Comparison of ENCODE assay signal across 1 cellular context in the genomic region with DNA sequence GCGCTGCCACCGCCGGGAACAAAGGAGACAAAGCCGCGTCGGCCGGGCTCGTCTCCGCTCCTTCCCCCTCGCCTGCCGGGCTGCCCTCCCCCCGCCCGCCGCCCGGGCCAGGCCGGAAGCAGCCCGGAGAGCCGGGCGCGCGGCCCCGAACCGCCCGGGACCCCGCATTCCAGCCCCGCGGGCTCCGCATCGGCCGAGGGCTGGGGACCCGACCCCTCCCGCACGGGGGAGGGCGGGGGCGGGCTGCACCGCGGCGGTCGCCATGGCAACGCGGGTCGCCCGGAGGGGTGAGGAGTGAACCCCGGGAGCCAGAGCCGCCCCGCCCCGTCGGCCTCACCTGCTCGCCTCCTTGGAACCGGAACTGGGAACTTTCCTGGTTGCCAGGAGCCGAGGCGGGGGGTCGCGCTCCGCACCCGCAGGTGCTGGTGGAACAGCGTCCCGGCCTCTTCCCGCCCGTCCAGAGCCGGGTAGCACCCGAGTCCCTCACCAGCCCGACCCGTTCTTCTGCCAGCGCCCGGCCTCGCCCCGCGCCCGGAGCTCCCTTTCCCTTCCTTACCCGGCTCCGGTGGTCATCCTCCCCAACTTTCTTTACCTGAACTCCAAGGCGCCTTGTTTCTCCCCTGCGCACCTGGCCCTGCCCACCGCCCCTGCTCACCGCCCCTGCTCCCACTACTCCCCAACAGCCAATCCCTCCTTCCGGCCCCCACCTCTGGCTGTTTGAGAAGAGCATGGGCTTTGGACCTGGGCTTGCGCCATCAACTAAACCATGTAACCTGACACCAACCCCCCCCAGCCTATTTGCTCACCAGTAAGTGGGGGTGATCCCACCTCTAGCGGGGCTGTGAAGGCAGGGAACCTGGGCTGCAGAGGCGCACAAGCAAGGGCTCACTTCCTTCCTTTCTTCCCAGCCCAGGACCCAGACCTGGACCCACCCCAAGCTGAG.
TF ChIP-seq lines count a peak whose summit lies in the region.

A gene with protein sequence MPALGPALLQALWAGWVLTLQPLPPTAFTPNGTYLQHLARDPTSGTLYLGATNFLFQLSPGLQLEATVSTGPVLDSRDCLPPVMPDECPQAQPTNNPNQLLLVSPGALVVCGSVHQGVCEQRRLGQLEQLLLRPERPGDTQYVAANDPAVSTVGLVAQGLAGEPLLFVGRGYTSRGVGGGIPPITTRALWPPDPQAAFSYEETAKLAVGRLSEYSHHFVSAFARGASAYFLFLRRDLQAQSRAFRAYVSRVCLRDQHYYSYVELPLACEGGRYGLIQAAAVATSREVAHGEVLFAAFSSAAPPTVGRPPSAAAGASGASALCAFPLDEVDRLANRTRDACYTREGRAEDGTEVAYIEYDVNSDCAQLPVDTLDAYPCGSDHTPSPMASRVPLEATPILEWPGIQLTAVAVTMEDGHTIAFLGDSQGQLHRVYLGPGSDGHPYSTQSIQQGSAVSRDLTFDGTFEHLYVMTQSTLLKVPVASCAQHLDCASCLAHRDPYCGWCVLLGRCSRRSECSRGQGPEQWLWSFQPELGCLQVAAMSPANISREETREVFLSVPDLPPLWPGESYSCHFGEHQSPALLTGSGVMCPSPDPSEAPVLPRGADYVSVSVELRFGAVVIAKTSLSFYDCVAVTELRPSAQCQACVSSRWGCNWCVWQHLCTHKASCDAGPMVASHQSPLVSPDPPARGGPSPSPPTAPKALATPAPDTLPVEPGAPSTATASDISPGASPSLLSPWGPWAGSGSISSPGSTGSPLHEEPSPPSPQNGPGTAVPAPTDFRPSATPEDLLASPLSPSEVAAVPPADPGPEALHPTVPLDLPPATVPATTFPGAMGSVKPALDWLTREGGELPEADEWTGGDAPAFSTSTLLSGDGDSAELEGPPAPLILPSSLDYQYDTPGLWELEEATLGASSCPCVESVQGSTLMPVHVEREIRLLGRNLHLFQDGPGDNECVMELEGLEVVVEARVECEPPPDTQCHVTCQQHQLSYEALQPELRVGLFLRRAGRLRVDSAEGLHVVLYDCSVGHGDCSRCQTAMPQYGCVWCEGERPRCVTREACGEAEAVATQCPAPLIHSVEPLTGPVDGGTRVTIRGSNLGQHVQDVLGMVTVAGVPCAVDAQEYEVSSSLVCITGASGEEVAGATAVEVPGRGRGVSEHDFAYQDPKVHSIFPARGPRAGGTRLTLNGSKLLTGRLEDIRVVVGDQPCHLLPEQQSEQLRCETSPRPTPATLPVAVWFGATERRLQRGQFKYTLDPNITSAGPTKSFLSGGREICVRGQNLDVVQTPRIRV (N-terminal part only) (minus strand): TSS at position 671 of the 943 bp plus-strand sequence. CDS start 5,475 bp downstream, outside the sequence.

TF ChIP-seq in HepG2, 621 proteins besides CTCF, POLR2A, EP300 and RAD21 (continued from another document and continues in another):
- TF ChIP-seq, protein P1, sequence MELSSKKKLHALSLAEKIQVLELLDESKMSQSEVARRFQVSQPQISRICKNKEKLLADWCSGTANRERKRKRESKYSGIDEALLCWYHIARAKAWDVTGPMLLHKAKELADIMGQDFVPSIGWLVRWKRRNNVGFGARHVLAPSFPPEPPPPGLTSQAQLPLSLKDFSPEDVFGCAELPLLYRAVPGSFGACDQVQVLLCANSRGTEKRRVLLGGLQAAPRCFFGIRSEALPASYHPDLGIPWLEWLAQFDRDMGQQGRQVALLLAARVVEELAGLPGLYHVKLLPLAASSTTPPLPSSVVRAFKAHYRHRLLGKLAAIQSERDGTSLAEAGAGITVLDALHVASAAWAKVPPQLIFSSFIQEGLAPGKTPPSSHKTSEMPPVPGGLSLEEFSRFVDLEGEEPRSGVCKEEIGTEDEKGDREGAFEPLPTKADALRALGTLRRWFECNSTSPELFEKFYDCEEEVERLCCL (CRISPR knock-in tag; IDR thresholded peaks at IDR 0.05; ENCODE audit: borderline replicate concordance) = 0 out of 2 replicates have a peak, but pooled peaks have one; percentile 25
- TF ChIP-seq ZNF484 (CRISPR knock-in tag; IDR thresholded peaks at IDR 0.05; ENCODE audit: borderline replicate concordance, low read depth) (0 out of 2 replicates have a peak, but pooled peaks have one; percentile 66), ZNF296 (CRISPR knock-in tag; conservative IDR thresholded peaks at IDR 0.05) (no peak), RORA (CRISPR knock-in tag; IDR thresholded peaks at IDR 0.05) (no peak), ISL2 (CRISPR knock-in tag; IDR thresholded peaks at IDR 0.05) (peak; percentile 84), ZNF777 (CRISPR knock-in tag; IDR thresholded peaks at IDR 0.05) (peak; percentile 47), NFYC (CRISPR knock-in tag; IDR thresholded peaks at IDR 0.05) (no peak; the same call in 1 of the 2 replicates), NCOA1 (CRISPR knock-in tag; IDR thresholded peaks at IDR 0.05) (peak; percentile 88), SNRNP70 (IDR thresholded peaks at IDR 0.05; ENCODE audit: low read depth, low read length) (no peak), ARNT2 (CRISPR knock-in tag; IDR thresholded peaks at IDR 0.05; ENCODE audit: low read depth) (peak; percentile 42; the same call in 1 of the 2 replicates), U2AF1 (optimal IDR thresholded peaks at IDR 0.05; ENCODE audit: low read depth, low read length) (no peak), MAFF (IDR thresholded peaks at IDR 0.05; ENCODE audit: low read depth, low read length) (no peak), ZNF746 (CRISPR knock-in tag; IDR thresholded peaks at IDR 0.05) (peak; percentile 100), ZNF24 (IDR thresholded peaks at IDR 0.05) (no peak), KAT7 (CRISPR knock-in tag; IDR thresholded peaks at IDR 0.05; ENCODE audit: borderline replicate concordance) (0 out of 2 replicates have a peak, but pooled peaks have one; percentile 69), NR1H2 (CRISPR knock-in tag; IDR thresholded peaks at IDR 0.05; ENCODE audit: borderline replicate concordance, low read depth) (no peak), CCDC6 (CRISPR knock-in tag; IDR thresholded peaks at IDR 0.05) (no peak), ZNF317 (CRISPR knock-in tag; IDR thresholded peaks at IDR 0.05) (peak; percentile 92), MEIS2 (CRISPR knock-in tag; IDR thresholded peaks at IDR 0.05) (peak; percentile 38), FLYWCH1 (CRISPR knock-in tag; IDR thresholded peaks at IDR 0.05) (no peak), ZFP62 (CRISPR knock-in tag; IDR thresholded peaks at IDR 0.05) (no peak), ZNF883 (CRISPR knock-in tag; IDR thresholded peaks at IDR 0.05; ENCODE audit: not compliant biosample characterization) (peak; percentile 37), SMAD9 (CRISPR knock-in tag; IDR thresholded peaks at IDR 0.05) (no peak)
- TF ChIP-seq, protein P2, sequence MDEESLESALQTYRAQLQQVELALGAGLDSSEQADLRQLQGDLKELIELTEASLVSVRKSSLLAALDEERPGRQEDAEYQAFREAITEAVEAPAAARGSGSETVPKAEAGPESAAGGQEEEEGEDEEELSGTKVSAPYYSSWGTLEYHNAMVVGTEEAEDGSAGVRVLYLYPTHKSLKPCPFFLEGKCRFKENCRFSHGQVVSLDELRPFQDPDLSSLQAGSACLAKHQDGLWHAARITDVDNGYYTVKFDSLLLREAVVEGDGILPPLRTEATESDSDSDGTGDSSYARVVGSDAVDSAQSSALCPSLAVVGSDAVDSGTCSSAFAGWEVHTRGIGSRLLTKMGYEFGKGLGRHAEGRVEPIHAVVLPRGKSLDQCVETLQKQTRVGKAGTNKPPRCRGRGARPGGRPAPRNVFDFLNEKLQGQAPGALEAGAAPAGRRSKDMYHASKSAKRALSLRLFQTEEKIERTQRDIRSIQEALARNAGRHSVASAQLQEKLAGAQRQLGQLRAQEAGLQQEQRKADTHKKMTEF (CRISPR knock-in tag; IDR thresholded peaks at IDR 0.05) = peak; percentile 93
- TF ChIP-seq, protein P3, sequence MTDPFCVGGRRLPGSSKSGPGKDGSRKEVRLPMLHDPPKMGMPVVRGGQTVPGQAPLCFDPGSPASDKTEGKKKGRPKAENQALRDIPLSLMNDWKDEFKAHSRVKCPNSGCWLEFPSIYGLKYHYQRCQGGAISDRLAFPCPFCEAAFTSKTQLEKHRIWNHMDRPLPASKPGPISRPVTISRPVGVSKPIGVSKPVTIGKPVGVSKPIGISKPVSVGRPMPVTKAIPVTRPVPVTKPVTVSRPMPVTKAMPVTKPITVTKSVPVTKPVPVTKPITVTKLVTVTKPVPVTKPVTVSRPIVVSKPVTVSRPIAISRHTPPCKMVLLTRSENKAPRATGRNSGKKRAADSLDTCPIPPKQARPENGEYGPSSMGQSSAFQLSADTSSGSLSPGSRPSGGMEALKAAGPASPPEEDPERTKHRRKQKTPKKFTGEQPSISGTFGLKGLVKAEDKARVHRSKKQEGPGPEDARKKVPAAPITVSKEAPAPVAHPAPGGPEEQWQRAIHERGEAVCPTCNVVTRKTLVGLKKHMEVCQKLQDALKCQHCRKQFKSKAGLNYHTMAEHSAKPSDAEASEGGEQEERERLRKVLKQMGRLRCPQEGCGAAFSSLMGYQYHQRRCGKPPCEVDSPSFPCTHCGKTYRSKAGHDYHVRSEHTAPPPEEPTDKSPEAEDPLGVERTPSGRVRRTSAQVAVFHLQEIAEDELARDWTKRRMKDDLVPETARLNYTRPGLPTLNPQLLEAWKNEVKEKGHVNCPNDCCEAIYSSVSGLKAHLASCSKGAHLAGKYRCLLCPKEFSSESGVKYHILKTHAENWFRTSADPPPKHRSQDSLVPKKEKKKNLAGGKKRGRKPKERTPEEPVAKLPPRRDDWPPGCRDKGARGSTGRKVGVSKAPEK (CRISPR knock-in tag; IDR thresholded peaks at IDR 0.05; ENCODE audit: borderline replicate concordance) = 0 out of 2 replicates have a peak, but pooled peaks have one; percentile 94
- TF ChIP-seq, protein P4, sequence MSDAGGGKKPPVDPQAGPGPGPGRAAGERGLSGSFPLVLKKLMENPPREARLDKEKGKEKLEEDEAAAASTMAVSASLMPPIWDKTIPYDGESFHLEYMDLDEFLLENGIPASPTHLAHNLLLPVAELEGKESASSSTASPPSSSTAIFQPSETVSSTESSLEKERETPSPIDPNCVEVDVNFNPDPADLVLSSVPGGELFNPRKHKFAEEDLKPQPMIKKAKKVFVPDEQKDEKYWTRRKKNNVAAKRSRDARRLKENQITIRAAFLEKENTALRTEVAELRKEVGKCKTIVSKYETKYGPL (CRISPR knock-in tag; IDR thresholded peaks at IDR 0.05) = no peak
- TF ChIP-seq, protein P5, sequence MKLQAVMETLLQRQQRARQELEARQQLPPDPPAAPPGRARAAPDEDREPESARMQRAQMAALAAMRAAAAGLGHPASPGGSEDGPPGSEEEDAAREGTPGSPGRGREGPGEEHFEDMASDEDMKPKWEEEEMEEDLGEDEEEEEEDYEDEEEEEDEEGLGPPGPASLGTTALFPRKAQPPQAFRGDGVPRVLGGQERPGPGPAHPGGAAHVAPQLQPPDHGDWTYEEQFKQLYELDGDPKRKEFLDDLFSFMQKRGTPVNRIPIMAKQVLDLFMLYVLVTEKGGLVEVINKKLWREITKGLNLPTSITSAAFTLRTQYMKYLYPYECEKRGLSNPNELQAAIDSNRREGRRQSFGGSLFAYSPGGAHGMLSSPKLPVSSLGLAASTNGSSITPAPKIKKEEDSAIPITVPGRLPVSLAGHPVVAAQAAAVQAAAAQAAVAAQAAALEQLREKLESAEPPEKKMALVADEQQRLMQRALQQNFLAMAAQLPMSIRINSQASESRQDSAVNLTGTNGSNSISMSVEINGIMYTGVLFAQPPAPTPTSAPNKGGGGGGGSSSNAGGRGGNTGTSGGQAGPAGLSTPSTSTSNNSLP (IDR thresholded peaks at IDR 0.05; ENCODE audit: low read depth, low read length) = no peak; the same call in 1 of the 2 replicates
- TF ChIP-seq, protein P6, sequence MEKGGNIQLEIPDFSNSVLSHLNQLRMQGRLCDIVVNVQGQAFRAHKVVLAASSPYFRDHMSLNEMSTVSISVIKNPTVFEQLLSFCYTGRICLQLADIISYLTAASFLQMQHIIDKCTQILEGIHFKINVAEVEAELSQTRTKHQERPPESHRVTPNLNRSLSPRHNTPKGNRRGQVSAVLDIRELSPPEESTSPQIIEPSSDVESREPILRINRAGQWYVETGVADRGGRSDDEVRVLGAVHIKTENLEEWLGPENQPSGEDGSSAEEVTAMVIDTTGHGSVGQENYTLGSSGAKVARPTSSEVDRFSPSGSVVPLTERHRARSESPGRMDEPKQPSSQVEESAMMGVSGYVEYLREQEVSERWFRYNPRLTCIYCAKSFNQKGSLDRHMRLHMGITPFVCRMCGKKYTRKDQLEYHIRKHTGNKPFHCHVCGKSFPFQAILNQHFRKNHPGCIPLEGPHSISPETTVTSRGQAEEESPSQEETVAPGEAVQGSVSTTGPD (CRISPR knock-in tag; IDR thresholded peaks at IDR 0.05) = peak; percentile 80; the same call in 1 of the 2 replicates
- TF ChIP-seq, protein P7, sequence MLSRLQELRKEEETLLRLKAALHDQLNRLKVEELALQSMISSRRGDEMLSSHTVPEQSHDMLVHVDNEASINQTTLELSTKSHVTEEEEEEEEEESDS (CRISPR knock-in tag; IDR thresholded peaks at IDR 0.05; ENCODE audit: borderline replicate concordance) = 0 out of 2 replicates have a peak, but pooled peaks have one; percentile 66
- TF ChIP-seq, protein P8, sequence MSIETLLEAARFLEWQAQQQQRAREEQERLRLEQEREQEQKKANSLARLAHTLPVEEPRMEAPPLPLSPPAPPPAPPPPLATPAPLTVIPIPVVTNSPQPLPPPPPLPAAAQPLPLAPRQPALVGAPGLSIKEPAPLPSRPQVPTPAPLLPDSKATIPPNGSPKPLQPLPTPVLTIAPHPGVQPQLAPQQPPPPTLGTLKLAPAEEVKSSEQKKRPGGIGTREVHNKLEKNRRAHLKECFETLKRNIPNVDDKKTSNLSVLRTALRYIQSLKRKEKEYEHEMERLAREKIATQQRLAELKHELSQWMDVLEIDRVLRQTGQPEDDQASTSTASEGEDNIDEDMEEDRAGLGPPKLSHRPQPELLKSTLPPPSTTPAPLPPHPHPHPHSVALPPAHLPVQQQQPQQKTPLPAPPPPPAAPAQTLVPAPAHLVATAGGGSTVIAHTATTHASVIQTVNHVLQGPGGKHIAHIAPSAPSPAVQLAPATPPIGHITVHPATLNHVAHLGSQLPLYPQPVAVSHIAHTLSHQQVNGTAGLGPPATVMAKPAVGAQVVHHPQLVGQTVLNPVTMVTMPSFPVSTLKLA (IDR thresholded peaks at IDR 0.05) = peak; percentile 53
